In the genomic region with DNA sequence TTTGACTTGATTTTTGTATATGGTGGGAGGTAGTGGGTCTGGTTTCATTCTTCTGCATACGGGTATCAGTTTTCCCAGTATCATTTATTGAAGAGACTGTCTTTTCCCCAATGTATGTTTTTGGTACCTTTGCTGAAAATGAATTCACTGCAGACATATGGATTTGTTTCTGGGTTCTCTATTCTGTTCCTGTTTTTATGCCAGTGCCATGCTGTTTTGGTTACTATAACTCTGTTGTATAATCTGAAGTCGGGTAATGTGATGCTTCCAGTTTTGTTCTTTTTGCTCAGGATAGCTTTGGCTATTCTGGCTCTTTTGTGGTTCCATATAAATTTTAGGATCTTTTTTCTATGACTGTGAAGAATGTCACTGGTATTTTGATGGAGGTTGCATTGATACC, we compare ENCODE assay signal across 1 cellular context.
TF ChIP-seq lines count a peak whose summit lies in the region.

No MANE protein-coding gene starts in this region.

TF ChIP-seq in H1, 55 proteins besides CTCF, POLR2A, EP300 and RAD21:
- TF ChIP-seq EZH2 (IDR thresholded peaks at IDR 0.05; ENCODE audit: low read depth, low read length, severe bottlenecking) (no peak), RBBP5 (IDR thresholded peaks at IDR 0.05; ENCODE audit: borderline replicate concordance, low read depth, low read length) (no peak), RFX5 (IDR thresholded peaks at IDR 0.05; ENCODE audit: borderline replicate concordance, low read depth, low read length) (no peak), SIX5 (IDR thresholded peaks at IDR 0.05; ENCODE audit: low read depth, low read length) (no peak), SAP30 (IDR thresholded peaks at IDR 0.05; ENCODE audit: insufficient read depth, insufficient replicate concordance, low read length) (no peak), SRF (IDR thresholded peaks at IDR 0.05; ENCODE audit: low read depth, low read length) (no peak), POU5F1 (IDR thresholded peaks at IDR 0.05; ENCODE audit: low read depth, low read length) (no peak), ASH2L (IDR thresholded peaks at IDR 0.05; ENCODE audit: low read length) (no peak), EGR1 (IDR thresholded peaks at IDR 0.05; ENCODE audit: borderline replicate concordance, low read depth, low read length) (no peak)
- TF ChIP-seq, protein P1, sequence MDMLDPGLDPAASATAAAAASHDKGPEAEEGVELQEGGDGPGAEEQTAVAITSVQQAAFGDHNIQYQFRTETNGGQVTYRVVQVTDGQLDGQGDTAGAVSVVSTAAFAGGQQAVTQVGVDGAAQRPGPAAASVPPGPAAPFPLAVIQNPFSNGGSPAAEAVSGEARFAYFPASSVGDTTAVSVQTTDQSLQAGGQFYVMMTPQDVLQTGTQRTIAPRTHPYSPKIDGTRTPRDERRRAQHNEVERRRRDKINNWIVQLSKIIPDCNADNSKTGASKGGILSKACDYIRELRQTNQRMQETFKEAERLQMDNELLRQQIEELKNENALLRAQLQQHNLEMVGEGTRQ (IDR thresholded peaks at IDR 0.05; ENCODE audit: low read length): no peak
- TF ChIP-seq, protein P2, sequence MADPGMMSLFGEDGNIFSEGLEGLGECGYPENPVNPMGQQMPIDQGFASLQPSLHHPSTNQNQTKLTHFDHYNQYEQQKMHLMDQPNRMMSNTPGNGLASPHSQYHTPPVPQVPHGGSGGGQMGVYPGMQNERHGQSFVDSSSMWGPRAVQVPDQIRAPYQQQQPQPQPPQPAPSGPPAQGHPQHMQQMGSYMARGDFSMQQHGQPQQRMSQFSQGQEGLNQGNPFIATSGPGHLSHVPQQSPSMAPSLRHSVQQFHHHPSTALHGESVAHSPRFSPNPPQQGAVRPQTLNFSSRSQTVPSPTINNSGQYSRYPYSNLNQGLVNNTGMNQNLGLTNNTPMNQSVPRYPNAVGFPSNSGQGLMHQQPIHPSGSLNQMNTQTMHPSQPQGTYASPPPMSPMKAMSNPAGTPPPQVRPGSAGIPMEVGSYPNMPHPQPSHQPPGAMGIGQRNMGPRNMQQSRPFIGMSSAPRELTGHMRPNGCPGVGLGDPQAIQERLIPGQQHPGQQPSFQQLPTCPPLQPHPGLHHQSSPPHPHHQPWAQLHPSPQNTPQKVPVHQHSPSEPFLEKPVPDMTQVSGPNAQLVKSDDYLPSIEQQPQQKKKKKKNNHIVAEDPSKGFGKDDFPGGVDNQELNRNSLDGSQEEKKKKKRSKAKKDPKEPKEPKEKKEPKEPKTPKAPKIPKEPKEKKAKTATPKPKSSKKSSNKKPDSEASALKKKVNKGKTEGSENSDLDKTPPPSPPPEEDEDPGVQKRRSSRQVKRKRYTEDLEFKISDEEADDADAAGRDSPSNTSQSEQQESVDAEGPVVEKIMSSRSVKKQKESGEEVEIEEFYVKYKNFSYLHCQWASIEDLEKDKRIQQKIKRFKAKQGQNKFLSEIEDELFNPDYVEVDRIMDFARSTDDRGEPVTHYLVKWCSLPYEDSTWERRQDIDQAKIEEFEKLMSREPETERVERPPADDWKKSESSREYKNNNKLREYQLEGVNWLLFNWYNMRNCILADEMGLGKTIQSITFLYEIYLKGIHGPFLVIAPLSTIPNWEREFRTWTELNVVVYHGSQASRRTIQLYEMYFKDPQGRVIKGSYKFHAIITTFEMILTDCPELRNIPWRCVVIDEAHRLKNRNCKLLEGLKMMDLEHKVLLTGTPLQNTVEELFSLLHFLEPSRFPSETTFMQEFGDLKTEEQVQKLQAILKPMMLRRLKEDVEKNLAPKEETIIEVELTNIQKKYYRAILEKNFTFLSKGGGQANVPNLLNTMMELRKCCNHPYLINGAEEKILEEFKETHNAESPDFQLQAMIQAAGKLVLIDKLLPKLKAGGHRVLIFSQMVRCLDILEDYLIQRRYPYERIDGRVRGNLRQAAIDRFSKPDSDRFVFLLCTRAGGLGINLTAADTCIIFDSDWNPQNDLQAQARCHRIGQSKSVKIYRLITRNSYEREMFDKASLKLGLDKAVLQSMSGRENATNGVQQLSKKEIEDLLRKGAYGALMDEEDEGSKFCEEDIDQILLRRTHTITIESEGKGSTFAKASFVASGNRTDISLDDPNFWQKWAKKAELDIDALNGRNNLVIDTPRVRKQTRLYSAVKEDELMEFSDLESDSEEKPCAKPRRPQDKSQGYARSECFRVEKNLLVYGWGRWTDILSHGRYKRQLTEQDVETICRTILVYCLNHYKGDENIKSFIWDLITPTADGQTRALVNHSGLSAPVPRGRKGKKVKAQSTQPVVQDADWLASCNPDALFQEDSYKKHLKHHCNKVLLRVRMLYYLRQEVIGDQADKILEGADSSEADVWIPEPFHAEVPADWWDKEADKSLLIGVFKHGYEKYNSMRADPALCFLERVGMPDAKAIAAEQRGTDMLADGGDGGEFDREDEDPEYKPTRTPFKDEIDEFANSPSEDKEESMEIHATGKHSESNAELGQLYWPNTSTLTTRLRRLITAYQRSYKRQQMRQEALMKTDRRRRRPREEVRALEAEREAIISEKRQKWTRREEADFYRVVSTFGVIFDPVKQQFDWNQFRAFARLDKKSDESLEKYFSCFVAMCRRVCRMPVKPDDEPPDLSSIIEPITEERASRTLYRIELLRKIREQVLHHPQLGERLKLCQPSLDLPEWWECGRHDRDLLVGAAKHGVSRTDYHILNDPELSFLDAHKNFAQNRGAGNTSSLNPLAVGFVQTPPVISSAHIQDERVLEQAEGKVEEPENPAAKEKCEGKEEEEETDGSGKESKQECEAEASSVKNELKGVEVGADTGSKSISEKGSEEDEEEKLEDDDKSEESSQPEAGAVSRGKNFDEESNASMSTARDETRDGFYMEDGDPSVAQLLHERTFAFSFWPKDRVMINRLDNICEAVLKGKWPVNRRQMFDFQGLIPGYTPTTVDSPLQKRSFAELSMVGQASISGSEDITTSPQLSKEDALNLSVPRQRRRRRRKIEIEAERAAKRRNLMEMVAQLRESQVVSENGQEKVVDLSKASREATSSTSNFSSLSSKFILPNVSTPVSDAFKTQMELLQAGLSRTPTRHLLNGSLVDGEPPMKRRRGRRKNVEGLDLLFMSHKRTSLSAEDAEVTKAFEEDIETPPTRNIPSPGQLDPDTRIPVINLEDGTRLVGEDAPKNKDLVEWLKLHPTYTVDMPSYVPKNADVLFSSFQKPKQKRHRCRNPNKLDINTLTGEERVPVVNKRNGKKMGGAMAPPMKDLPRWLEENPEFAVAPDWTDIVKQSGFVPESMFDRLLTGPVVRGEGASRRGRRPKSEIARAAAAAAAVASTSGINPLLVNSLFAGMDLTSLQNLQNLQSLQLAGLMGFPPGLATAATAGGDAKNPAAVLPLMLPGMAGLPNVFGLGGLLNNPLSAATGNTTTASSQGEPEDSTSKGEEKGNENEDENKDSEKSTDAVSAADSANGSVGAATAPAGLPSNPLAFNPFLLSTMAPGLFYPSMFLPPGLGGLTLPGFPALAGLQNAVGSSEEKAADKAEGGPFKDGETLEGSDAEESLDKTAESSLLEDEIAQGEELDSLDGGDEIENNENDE (IDR thresholded peaks at IDR 0.05; ENCODE audit: insufficient replicate concordance, low read length): no peak
- TF ChIP-seq, protein P3, sequence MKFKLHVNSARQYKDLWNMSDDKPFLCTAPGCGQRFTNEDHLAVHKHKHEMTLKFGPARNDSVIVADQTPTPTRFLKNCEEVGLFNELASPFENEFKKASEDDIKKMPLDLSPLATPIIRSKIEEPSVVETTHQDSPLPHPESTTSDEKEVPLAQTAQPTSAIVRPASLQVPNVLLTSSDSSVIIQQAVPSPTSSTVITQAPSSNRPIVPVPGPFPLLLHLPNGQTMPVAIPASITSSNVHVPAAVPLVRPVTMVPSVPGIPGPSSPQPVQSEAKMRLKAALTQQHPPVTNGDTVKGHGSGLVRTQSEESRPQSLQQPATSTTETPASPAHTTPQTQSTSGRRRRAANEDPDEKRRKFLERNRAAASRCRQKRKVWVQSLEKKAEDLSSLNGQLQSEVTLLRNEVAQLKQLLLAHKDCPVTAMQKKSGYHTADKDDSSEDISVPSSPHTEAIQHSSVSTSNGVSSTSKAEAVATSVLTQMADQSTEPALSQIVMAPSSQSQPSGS (IDR thresholded peaks at IDR 0.05; ENCODE audit: low read length): no peak
